Comparison of ENCODE assay signal across 8 cellular contexts in the genomic region with DNA sequence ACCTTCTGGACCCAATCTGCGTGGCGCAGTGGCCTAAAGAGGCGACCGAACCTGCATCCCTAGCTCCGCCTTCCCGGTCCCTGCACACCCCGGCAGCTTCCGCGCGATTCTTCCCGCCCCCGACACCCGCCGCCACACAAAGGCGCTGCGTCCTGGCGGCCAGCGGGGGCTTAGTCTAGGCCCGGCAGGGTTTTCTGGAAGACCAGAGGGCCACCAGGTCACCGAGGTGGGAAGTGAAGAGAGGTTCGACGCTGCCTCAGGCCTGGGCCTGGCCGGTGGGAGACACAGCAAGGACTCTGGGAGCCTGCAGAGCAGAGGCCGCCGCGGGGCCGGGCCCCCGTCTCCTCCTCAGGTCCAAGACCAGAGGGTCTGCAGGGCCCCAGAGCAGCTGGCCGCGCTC.
DNase-seq lines count a peak whose midpoint lies in the region; ATAC-seq and TF ChIP-seq lines count a peak whose summit lies in the region.

No MANE protein-coding gene starts in this region.

- H3K4me1 ChIP-seq in DOHH2 (ENCODE audit: control insufficient read depth, low read length) (peaks cover 19% of the 10 kb centered on the region), left lung (peaks cover 0 to 25% of the 10 kb centered on the region in 2 donors)

- DNase-seq in NCI-H69 (lab: John Stamatoyannopoulos, UW), result peak; percentile 68
- peak; percentile 59 to 90 for DNase-seq in left lung
- DNase-seq in NK-92 treated with Interleukin-12 subunit alpha and Interleukin-12 subunit beta, amount 100 ng/mL, for 24 hours (lab: John Stamatoyannopoulos, UW), result no peak

- H3K4me3 ChIP-seq in DOHH2 (ENCODE audit: low read length), result peak overlapping the region; percentile 61
- peak overlapping the region; percentile 38 to 39 for H3K4me3 ChIP-seq in left lung

- H3K27me3 ChIP-seq in DOHH2 (ENCODE audit: control insufficient read depth, low read length) (peaks cover 15% of the 10 kb centered on the region), left lung (peaks cover 0 to 54% of the 10 kb centered on the region in 2 donors)

- no peaks in the 10 kb centered on the region for H3K79me2 ChIP-seq in DOHH2 (ENCODE audit: control insufficient read depth, low read length)

- H3K4me3 Mint-ChIP-seq in activated naive CD8-positive, alpha-beta T cell, result peak overlapping the region; percentile 84
- H3K4me3 Mint-ChIP-seq in stimulated activated memory B cell treated with anti-CD40 and anti-IgM and Interleukin-4, amounts not matched to agents 10 μg/mL and 1 μg/mL and 100 μg/mL, for 72 hours, result peak overlapping the region; percentile 76

- no peak for TF ChIP-seq CTCF in DOHH2 (IDR thresholded peaks at IDR 0.05; ENCODE audit: low read depth, low read length, poor library complexity, severe bottlenecking)
- TF ChIP-seq CTCF in left lung (IDR thresholded peaks at IDR 0.05), result no peak

- H3K27me3 Mint-ChIP-seq in activated naive CD8-positive, alpha-beta T cell, result no peaks in the 10 kb centered on the region
- H3K27me3 Mint-ChIP-seq in stimulated activated memory B cell treated with anti-CD40 and anti-IgM and Interleukin-4, amounts not matched to agents 10 μg/mL and 1 μg/mL and 100 μg/mL, for 72 hours, result peaks cover 9% of the 10 kb centered on the region

- H3K9me3 Mint-ChIP-seq in activated naive CD8-positive, alpha-beta T cell (ENCODE audit: low read depth), result no peaks in the 10 kb centered on the region
- H3K9me3 Mint-ChIP-seq in stimulated activated memory B cell treated with anti-CD40 and anti-IgM and Interleukin-4, amounts not matched to agents 10 μg/mL and 1 μg/mL and 100 μg/mL, for 72 hours, result no peaks in the 10 kb centered on the region

- H3K27ac ChIP-seq in DOHH2 (ENCODE audit: low read depth, low read length) (no peak overlapping the region), left lung (no peak overlapping the region)

- H3K9me2 ChIP-seq in DOHH2 (replicated peaks; ENCODE audit: control insufficient read depth, low read length), result no peaks in the 10 kb centered on the region

- peak overlapping the region; percentile 59 for H3K27ac Mint-ChIP-seq in activated naive CD8-positive, alpha-beta T cell
- H3K27ac Mint-ChIP-seq in stimulated activated memory B cell treated with anti-CD40 and anti-IgM and Interleukin-4, amounts not matched to agents 10 μg/mL and 1 μg/mL and 100 μg/mL, for 72 hours, result peak overlapping the region; percentile 67

- H3K4me2 ChIP-seq in DOHH2 (ENCODE audit: low read length), result peak overlapping the region; percentile 52

- no peaks in the 10 kb centered on the region for H3K36me3 Mint-ChIP-seq in activated naive CD8-positive, alpha-beta T cell
- no peaks in the 10 kb centered on the region for H3K36me3 Mint-ChIP-seq in stimulated activated memory B cell treated with anti-CD40 and anti-IgM and Interleukin-4, amounts not matched to agents 10 μg/mL and 1 μg/mL and 100 μg/mL, for 72 hours

- intact Hi-C loops in left lung (cut with DNase I), result no loop called here

- H3K36me3 ChIP-seq in DOHH2 (ENCODE audit: control insufficient read depth, low read length) (no peaks in the 10 kb centered on the region), left lung (no peaks in the 10 kb centered on the region)

- ATAC-seq in left lung (peak; percentile 30), HG02973 (IDR thresholded peaks at IDR 0.05; ENCODE audit: unreplicated experiment) (no peak), GM18520 (IDR thresholded peaks at IDR 0.05; ENCODE audit: unreplicated experiment) (no peak)
- ATAC-seq in stimulated activated memory B cell treated with anti-CD40 and anti-IgM and Interleukin-4, amounts not matched to agents 10 μg/mL and 1 μg/mL and 100 μg/mL, for 72 hours, result no peak

- H3F3A ChIP-seq in DOHH2 (ENCODE audit: control insufficient read depth, insufficient read depth), result peaks cover 16% of the 10 kb centered on the region

- H3K4me1 Mint-ChIP-seq in activated naive CD8-positive, alpha-beta T cell (ENCODE audit: low read depth), result peaks cover 29% of the 10 kb centered on the region
- peaks cover 44% of the 10 kb centered on the region for H3K4me1 Mint-ChIP-seq in stimulated activated memory B cell treated with anti-CD40 and anti-IgM and Interleukin-4, amounts not matched to agents 10 μg/mL and 1 μg/mL and 100 μg/mL, for 72 hours

- no peaks in the 10 kb centered on the region for H4K20me1 ChIP-seq in DOHH2 (ENCODE audit: control insufficient read depth, insufficient read depth, low read depth, low read length)

- no peaks in the 10 kb centered on the region for H3K9me3 ChIP-seq in DOHH2 (ENCODE audit: control insufficient read depth, insufficient read depth, low read length)
- H3K9me3 ChIP-seq in left lung, result no peaks in the 10 kb centered on the region
